22 cellular contexts compared by ENCODE assay signal in genomic region chr5:27458318-27458717, GRCh38.
"Had no signal": no experiment of that assay in that cellular context is flagged by ENCODE, and none has a peak within 500 bp of the region (broad histone marks: within the 10 kb centered on the region; RNA-seq: fewer than 3 reads in every experiment).

No MANE protein-coding gene starts in this region.

- H3K4me3 Mint-ChIP-seq: activated B cell treated with CpG ODN at 0.5 μM for 24 hours; activated CD8-positive, alpha-beta T cell treated with anti-CD3 and anti-CD28 coated beads for 36 hours; activated T-helper 17 cell treated with anti-CD3 and anti-CD28 coated beads, Interleukin-2, amount 50 U/mL, for 72 hours; brain; effector memory CD8-positive, alpha-beta T cell; immature natural killer cell; nephron progenitor cell; stimulated activated memory B cell treated with anti-CD40 and anti-IgM and Interleukin-4, amounts not matched to agents 10 μg/mL and 1 μg/mL and 100 μg/mL, for 72 hours had no signal

- H3K36me3 Mint-ChIP-seq: brain; immature natural killer cell; stimulated activated memory B cell treated with anti-CD40 and anti-IgM and Interleukin-4, amounts not matched to agents 10 μg/mL and 1 μg/mL and 100 μg/mL, for 72 hours had no signal

- H3K27ac ChIP-seq: esophagus squamous epithelium, left ventricle myocardium inferior, sigmoid colon, testis, upper lobe of left lung had no signal

- H3K4me1 Mint-ChIP-seq: activated B cell treated with CpG ODN at 0.5 μM for 24 hours; activated T-helper 17 cell treated with anti-CD3 and anti-CD28 coated beads, Interleukin-2, amount 50 U/mL, for 72 hours; brain; immature natural killer cell; nephron progenitor cell; stimulated activated memory B cell treated with anti-CD40 and anti-IgM and Interleukin-4, amounts not matched to agents 10 μg/mL and 1 μg/mL and 100 μg/mL, for 72 hours had no signal

- H3K27me3 ChIP-seq: esophagus squamous epithelium, sigmoid colon, testis, upper lobe of left lung had no signal

- H3K9me3 ChIP-seq: esophagus squamous epithelium, sigmoid colon, testis, upper lobe of left lung had no signal

- H3K27ac Mint-ChIP-seq: activated B cell treated with CpG ODN at 0.5 μM for 24 hours; activated CD8-positive, alpha-beta T cell treated with anti-CD3 and anti-CD28 coated beads for 36 hours; activated T-helper 17 cell treated with anti-CD3 and anti-CD28 coated beads, Interleukin-2, amount 50 U/mL, for 72 hours; brain; effector memory CD8-positive, alpha-beta T cell; immature natural killer cell; nephron progenitor cell; stimulated activated memory B cell treated with anti-CD40 and anti-IgM and Interleukin-4, amounts not matched to agents 10 μg/mL and 1 μg/mL and 100 μg/mL, for 72 hours had no signal

- DNase-seq: activated B cell treated with CpG ODN at 0.5 μM for 24 hours; activated CD4-positive, alpha-beta T cell treated with anti-CD3 and anti-CD28 coated beads for 4 hours; activated CD8-positive, alpha-beta T cell treated with anti-CD3 and anti-CD28 coated beads for 36 hours; activated naive CD4-positive, alpha-beta T cell treated with Interleukin-2 at 50 U/mL for 16 hours; activated T-cell treated with anti-CD3 and anti-CD28 coated beads, Interleukin-2, amount 50 U/mL, for 1 hour; caudate nucleus; effector memory CD8-positive, alpha-beta T cell; esophagus squamous epithelium; immature natural killer cell; kidney glomerular epithelial cell; left ventricle myocardium inferior; mammary epithelial cell; midbrain; nephron progenitor cell; nucleus accumbens; sigmoid colon; stimulated activated CD4-positive, alpha-beta T cell treated with anti-CD3 and anti-CD28 coated beads, Interleukin-4, amount 100 ng/mL, for 24 hours; testis; upper lobe of left lung had no signal

- H3K9me3 Mint-ChIP-seq: stimulated activated memory B cell treated with anti-CD40 and anti-IgM and Interleukin-4, amounts not matched to agents 10 μg/mL and 1 μg/mL and 100 μg/mL, for 72 hours had no signal

- H3K4me1 ChIP-seq: esophagus squamous epithelium, left ventricle myocardium inferior, sigmoid colon, testis, upper lobe of left lung had no signal

- H3K27me3 Mint-ChIP-seq: activated B cell treated with CpG ODN at 0.5 μM for 24 hours; activated CD8-positive, alpha-beta T cell treated with anti-CD3 and anti-CD28 coated beads for 36 hours; activated T-helper 17 cell treated with anti-CD3 and anti-CD28 coated beads, Interleukin-2, amount 50 U/mL, for 72 hours; effector memory CD8-positive, alpha-beta T cell; stimulated activated memory B cell treated with anti-CD40 and anti-IgM and Interleukin-4, amounts not matched to agents 10 μg/mL and 1 μg/mL and 100 μg/mL, for 72 hours had no signal

- H3K4me3 ChIP-seq: esophagus squamous epithelium, left ventricle myocardium inferior, sigmoid colon, testis, upper lobe of left lung had no signal

- H3K36me3 ChIP-seq: esophagus squamous epithelium, left ventricle myocardium inferior, sigmoid colon, upper lobe of left lung had no signal
